15 cellular contexts compared by ENCODE assay signal in the genomic region with DNA sequence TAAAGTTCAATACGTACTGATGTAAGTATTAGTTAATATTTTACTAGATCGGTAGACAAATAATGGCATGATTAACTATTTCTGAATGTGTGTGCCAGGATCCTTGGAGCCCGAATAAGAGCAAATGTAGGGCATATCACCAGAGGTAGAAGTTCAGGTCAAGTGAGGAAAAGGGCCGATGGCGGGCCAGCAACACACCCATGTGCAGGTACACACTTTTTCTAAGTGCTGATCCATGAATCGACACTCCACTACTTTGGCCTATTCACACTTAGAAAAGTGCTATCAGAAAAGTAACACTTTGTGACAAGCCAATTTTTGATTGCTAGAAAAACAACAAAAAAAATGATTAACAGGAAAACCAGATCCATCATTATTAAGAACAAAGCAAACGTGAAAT.
DNase-seq lines count a peak whose midpoint lies in the region; ATAC-seq and TF ChIP-seq lines count a peak whose summit lies in the region.
"Had no signal": no experiment of that assay in that cellular context is flagged by ENCODE, and none has a peak within 500 bp of the region (broad histone marks: within the 10 kb centered on the region; RNA-seq: fewer than 3 reads in every experiment).

No MANE protein-coding gene starts in this region.

- H2AFZ ChIP-seq in OCI-LY7 (ENCODE audit: low read length) = peak overlapping the region; percentile 52; the same call in 1 of the 2 replicates

- no peaks in the 10 kb centered on the region for H3K9me3 Mint-ChIP-seq in CD8-positive, alpha-beta T cell
- no peaks in the 10 kb centered on the region for H3K9me3 Mint-ChIP-seq in effector memory CD8-positive, alpha-beta T cell
- H3K9me3 Mint-ChIP-seq in naive thymus-derived CD4-positive, alpha-beta T cell = peaks cover 0 to 2% (median 0%) of the 10 kb centered on the region in 11 donors

- intact Hi-C loops in CD8-positive, alpha-beta T cell (cut with DNase I, micrococcal nuclease) = no loop called here
- intact Hi-C loops in OCI-LY7 (cut with micrococcal nuclease; ENCODE audit: unreplicated experiment) = no loop called here
- intact Hi-C loops in naive thymus-derived CD4-positive, alpha-beta T cell (cut with micrococcal nuclease) = no loop called here

- no peaks in the 10 kb centered on the region for H3K9me2 ChIP-seq in OCI-LY7 (ENCODE audit: insufficient read depth, low read length)
- H3K9me2 ChIP-seq: SK-N-SH had no signal

- H3K36me3 Mint-ChIP-seq in CD8-positive, alpha-beta T cell = peaks cover 2% of the 10 kb centered on the region
- H3K36me3 Mint-ChIP-seq in effector memory CD8-positive, alpha-beta T cell (ENCODE audit: insufficient read depth) = peaks cover 7% of the 10 kb centered on the region
- peaks cover 0 to 39% (median 0%) of the 10 kb centered on the region in 5 donors for H3K36me3 Mint-ChIP-seq in naive thymus-derived CD4-positive, alpha-beta T cell

- H4K20me1 ChIP-seq in OCI-LY7 (ENCODE audit: insufficient read depth, low read length) = no peaks in the 10 kb centered on the region
- H4K20me1 ChIP-seq: BLaER1 treated with 17β-estradiol and CSF1 and Interleukin-3, amounts not matched to agents 10 nM and 100 nM had no signal

- no peaks in the 10 kb centered on the region for H3K9me3 ChIP-seq in CD8-positive, alpha-beta T cell (ENCODE audit: low read length)
- H3K9me3 ChIP-seq in OCI-LY7 (ENCODE audit: low read length) = peaks cover 5% of the 10 kb centered on the region; the same call in 1 of the 2 replicates
- no peaks in the 10 kb centered on the region for H3K9me3 ChIP-seq in naive thymus-derived CD4-positive, alpha-beta T cell (ENCODE audit: control insufficient read depth in 2 of 3, low read length in 3 of 3)
- H3K9me3 ChIP-seq: SK-N-SH, tibial artery had no signal

- H3K27me3 Mint-ChIP-seq in CD8-positive, alpha-beta T cell (ENCODE audit: low read depth) = no peaks in the 10 kb centered on the region
- no peaks in the 10 kb centered on the region for H3K27me3 Mint-ChIP-seq in effector memory CD8-positive, alpha-beta T cell
- H3K27me3 Mint-ChIP-seq in naive thymus-derived CD4-positive, alpha-beta T cell = no peaks in the 10 kb centered on the region

- peak overlapping the region; percentile 33 for H3K4me2 ChIP-seq in OCI-LY7 (ENCODE audit: low read length)
- H3K4me2 ChIP-seq: BLaER1 treated with 17β-estradiol and CSF1 and Interleukin-3, amounts not matched to agents 10 nM and 100 nM; SK-N-SH had no signal

- H3K36me3 ChIP-seq in CD8-positive, alpha-beta T cell (ENCODE audit: insufficient read depth, low read length) = no peaks in the 10 kb centered on the region
- H3K36me3 ChIP-seq in OCI-LY7 (ENCODE audit: insufficient read depth, low read length) = no peaks in the 10 kb centered on the region; the same call in 1 of the 2 replicates
- no peaks in the 10 kb centered on the region for H3K36me3 ChIP-seq in naive thymus-derived CD4-positive, alpha-beta T cell (ENCODE audit: control insufficient read depth in 2 of 3, insufficient read depth in 3 of 3, low read length in 3 of 3)
- H3K36me3 ChIP-seq: tibial artery had no signal

- H3K4me1 Mint-ChIP-seq in CD8-positive, alpha-beta T cell (ENCODE audit: low read depth) = peaks cover 33% of the 10 kb centered on the region
- peaks cover 27 to 34% of the 10 kb centered on the region in 2 donors for H3K4me1 Mint-ChIP-seq in effector memory CD8-positive, alpha-beta T cell (ENCODE audit: low read depth in 2 of 2)
- H3K4me1 Mint-ChIP-seq in naive thymus-derived CD4-positive, alpha-beta T cell = peaks cover 13 to 54% (median 37%) of the 10 kb centered on the region in 7 donors

- peaks cover 21% of the 10 kb centered on the region for H3K4me1 ChIP-seq in CD8-positive, alpha-beta T cell (ENCODE audit: insufficient read depth, low read length)
- H3K4me1 ChIP-seq in OCI-LY7 (ENCODE audit: insufficient read depth, low read length, poor library complexity, severe bottlenecking) = peaks cover 51% of the 10 kb centered on the region
- peaks cover 17 to 18% of the 10 kb centered on the region in 2 donors for H3K4me1 ChIP-seq in naive thymus-derived CD4-positive, alpha-beta T cell (ENCODE audit: control insufficient read depth in 2 of 2, insufficient read depth in 2 of 2, low read length in 2 of 2)

- H3K4me3 ChIP-seq in CD8-positive, alpha-beta T cell (ENCODE audit: low read depth, low read length) = no peak overlapping the region
- H3K4me3 ChIP-seq in OCI-LY7 (ENCODE audit: low read depth, low read length, poor library complexity, severe bottlenecking) = no peak overlapping the region
- H3K4me3 ChIP-seq in naive thymus-derived CD4-positive, alpha-beta T cell (ENCODE audit: low read length) = no peak overlapping the region
- H3K4me3 ChIP-seq: BLaER1 treated with 17β-estradiol and CSF1 and Interleukin-3, amounts not matched to agents 10 nM and 100 nM; tibial artery had no signal

- DNase-seq in CD8-positive, alpha-beta T cell = no peak
- DNase-seq in OCI-LY7 (ENCODE audit: low spot score) = no peak
- peak; percentile 21 to 30 (median 24) for DNase-seq in effector memory CD8-positive, alpha-beta T cell
- DNase-seq in naive thymus-derived CD4-positive, alpha-beta T cell = no peak
- no peak for DNase-seq in NCI-H1417 treated with DMSO at 0.1 percent for 48 hours (lab: John Stamatoyannopoulos, UW)
- DNase-seq in A172 (ENCODE audit: low spot score) = no peak
- no peak for DNase-seq in germinal center (ENCODE audit: low spot score)
- DNase-seq in G401 (ENCODE audit: low spot score) = no peak
- DNase-seq: activated CD8-positive, alpha-beta memory T cell treated with anti-CD3 and anti-CD28 coated beads, Interleukin-2, amount 50 U/mL, for 4 hours; effector CD4-positive, alpha-beta T cell; IMR-90; NCI-H226; SK-N-SH; tibial artery had no signal

- in situ Hi-C loops in G401 (cut with HindIII; ENCODE audit: low sequenced_read_pairs) = no loop called here

- H3K27me3 ChIP-seq in CD8-positive, alpha-beta T cell (ENCODE audit: insufficient read depth, low read length) = no peaks in the 10 kb centered on the region
- H3K27me3 ChIP-seq in naive thymus-derived CD4-positive, alpha-beta T cell (ENCODE audit: control insufficient read depth in 2 of 2, insufficient read depth in 2 of 2, low read length in 2 of 2) = no peaks in the 10 kb centered on the region
- H3K27me3 ChIP-seq: BLaER1 treated with 17β-estradiol and CSF1 and Interleukin-3, amounts not matched to agents 10 nM and 100 nM; tibial artery had no signal

- POLR2A ChIA-PET in CD8-positive, alpha-beta T cell (lab: Charles Lee) = no interaction called here
- POLR2A ChIA-PET in OCI-LY7 (lab: Charles Lee) = no interaction called here
- POLR2A ChIA-PET in naive thymus-derived CD4-positive, alpha-beta T cell (lab: Charles Lee) = no interaction called here

- CTCF ChIA-PET in CD8-positive, alpha-beta T cell (lab: Charles Lee) = no interaction called here
- CTCF ChIA-PET in OCI-LY7 (lab: Charles Lee; ENCODE audit: unreplicated experiment) = no interaction called here
- CTCF ChIA-PET in naive thymus-derived CD4-positive, alpha-beta T cell (lab: Charles Lee) = no interaction called here

- H3K27ac Mint-ChIP-seq in CD8-positive, alpha-beta T cell = peak overlapping the region; percentile 80
- peak overlapping the region; percentile 91 to 92 for H3K27ac Mint-ChIP-seq in effector memory CD8-positive, alpha-beta T cell
- H3K27ac Mint-ChIP-seq in naive thymus-derived CD4-positive, alpha-beta T cell = peak overlapping the region in 6 of 9 donors; percentile 18 to 86 (median 55)

- no peaks in the 10 kb centered on the region for H3K79me2 ChIP-seq in OCI-LY7 (ENCODE audit: insufficient read depth, low read depth, low read length)

- no peak overlapping the region for H3K4me3 Mint-ChIP-seq in CD8-positive, alpha-beta T cell
- H3K4me3 Mint-ChIP-seq in effector memory CD8-positive, alpha-beta T cell = peak overlapping the region; percentile 69 to 83
- peak overlapping the region in 1 of 10 donors; percentile 79 for H3K4me3 Mint-ChIP-seq in naive thymus-derived CD4-positive, alpha-beta T cell

- no peak overlapping the region for H3K27ac ChIP-seq in CD8-positive, alpha-beta T cell (ENCODE audit: low read depth, low read length)
- H3K27ac ChIP-seq in OCI-LY7 (ENCODE audit: low read depth, low read length, poor library complexity, severe bottlenecking) = no peak overlapping the region
- no peak overlapping the region for H3K27ac ChIP-seq in naive thymus-derived CD4-positive, alpha-beta T cell (ENCODE audit: low read depth, low read length)
- H3K27ac ChIP-seq: BLaER1 treated with 17β-estradiol and CSF1 and Interleukin-3, amounts not matched to agents 10 nM and 100 nM; tibial artery had no signal

- no peak for TF ChIP-seq CTCF in CD8-positive, alpha-beta T cell (IDR thresholded peaks at IDR 0.05)
- no peak for TF ChIP-seq CTCF in OCI-LY7 (conservative IDR thresholded peaks at IDR 0.05; ENCODE audit: low read length)

- no TSS peak for BruUV-seq in OCI-LY7 (replicated peaks; lab: Mats Ljungman, UMichigan)

- ATAC-seq in CD8-positive, alpha-beta T cell = no peak
- ATAC-seq in effector memory CD8-positive, alpha-beta T cell (replicated peaks) = peak; percentile 59
- ATAC-seq in naive thymus-derived CD4-positive, alpha-beta T cell = no peak

Comparison
In these comparisons a context has a peak if more than half of its experiments do, and no peak if none do; other contexts are left out.
1. DNase-seq: peak in effector memory CD8-positive, alpha-beta T cell (3 of 3); none in CD8-positive, alpha-beta T cell (0 of 7), OCI-LY7 (single experiment), naive thymus-derived CD4-positive, alpha-beta T cell (0 of 9), NCI-H1417 treated with DMSO at 0.1 percent for 48 hours (single experiment), A172 (single experiment), germinal center (single experiment) and G401 (single experiment).
2. Peak in every context shown above with its lines, with median percentiles within 50 percentile points of each other: H3K27ac Mint-ChIP-seq.